Comparison of ENCODE assay signal across 8 cellular contexts in genomic region chr1:234601217-234602017, GRCh38. TPM values are rescaled to one million over a fixed set of nuclear protein-coding genes. Genes with fewer than 3 reads are reported as not detected.
DNase-seq lines count a peak whose midpoint lies in the region; ATAC-seq and TF ChIP-seq lines count a peak whose summit lies in the region.

No MANE protein-coding gene starts in this region.

- no peaks in the 10 kb centered on the region for H3K9me3 ChIP-seq in thoracic aorta

- DNase-seq in NCI-H1092 treated with DMSO at 0.1 percent for 48 hours (lab: John Stamatoyannopoulos, UW) (peak; percentile 58), NCI-H1092 (lab: John Stamatoyannopoulos, UW) (no peak), NB4 (ENCODE audit: low read depth) (peak; percentile 89), kidney glomerular epithelial cell (lab: John Stamatoyannopoulos, UW) (peak; percentile 10), thoracic aorta (ENCODE audit: low spot score) (no peak)

- H3K4me3 ChIP-seq in NB4 (ENCODE audit: low read depth, low read length) (peak overlapping the region; percentile 95), thoracic aorta (peak overlapping the region; percentile 74)

- TF ChIP-seq CTCF in NB4 (IDR thresholded peaks at IDR 0.05; ENCODE audit: low read depth, low read length) (no peak), thoracic aorta (IDR thresholded peaks at IDR 0.05) (no peak)

- H3K4me3 Mint-ChIP-seq in activated naive CD8-positive, alpha-beta T cell, result peak overlapping the region; percentile 81

- H3K36me3 ChIP-seq in thoracic aorta, result no peaks in the 10 kb centered on the region

- ATAC-seq in thoracic aorta (ENCODE audit: insufficient number of reproducible peaks, low FRiP score, low read depth) (no peak), HG03432 (IDR thresholded peaks at IDR 0.05; ENCODE audit: unreplicated experiment) (no peak), HG02852 (IDR thresholded peaks at IDR 0.05; ENCODE audit: unreplicated experiment) (no peak)

- peak overlapping the region; percentile 90 for H3K27ac Mint-ChIP-seq in activated naive CD8-positive, alpha-beta T cell

- H3K9me3 Mint-ChIP-seq in activated naive CD8-positive, alpha-beta T cell (ENCODE audit: low read depth), result no peaks in the 10 kb centered on the region

- H3K27me3 Mint-ChIP-seq in activated naive CD8-positive, alpha-beta T cell, result no peaks in the 10 kb centered on the region

- H3K27me3 ChIP-seq in thoracic aorta (replicated peaks; ENCODE audit: insufficient read depth), result no peaks in the 10 kb centered on the region

- peaks cover 41 to 60% of the 10 kb centered on the region in 2 donors for H3K4me1 ChIP-seq in thoracic aorta (ENCODE audit: control insufficient read depth in 1 of 2, low read depth in 2 of 2)

- peaks cover 76% of the 10 kb centered on the region for H3K4me1 Mint-ChIP-seq in activated naive CD8-positive, alpha-beta T cell (ENCODE audit: low read depth)

- H3K27ac ChIP-seq in thoracic aorta, result peak overlapping the region; percentile 94 to 98

- H3K36me3 Mint-ChIP-seq in activated naive CD8-positive, alpha-beta T cell, result peaks cover 24% of the 10 kb centered on the region

- peak; percentile 41 for TF ChIP-seq POLR2A in NB4 (IDR thresholded peaks at IDR 0.05; ENCODE audit: extremely low read depth, insufficient read length)

RNA-seq across cellular contexts. Expression of gene IRF2BP2, which starts 8.6 kb away (rescaled TPM):
- total RNA-seq in thoracic aorta, result 100 to 1,000 TPM; 114 to 175 TPM

Comparison
In these comparisons a context has a peak if more than half of its experiments do, and no peak if none do; other contexts are left out.
1. DNase-seq: peak in NCI-H1092 treated with DMSO at 0.1 percent for 48 hours (single experiment), NB4 (single experiment) and kidney glomerular epithelial cell (single experiment); none in NCI-H1092 (single experiment) and thoracic aorta (single experiment).